Comparison of ENCODE assay signal across 16 cellular contexts in the genomic region with DNA sequence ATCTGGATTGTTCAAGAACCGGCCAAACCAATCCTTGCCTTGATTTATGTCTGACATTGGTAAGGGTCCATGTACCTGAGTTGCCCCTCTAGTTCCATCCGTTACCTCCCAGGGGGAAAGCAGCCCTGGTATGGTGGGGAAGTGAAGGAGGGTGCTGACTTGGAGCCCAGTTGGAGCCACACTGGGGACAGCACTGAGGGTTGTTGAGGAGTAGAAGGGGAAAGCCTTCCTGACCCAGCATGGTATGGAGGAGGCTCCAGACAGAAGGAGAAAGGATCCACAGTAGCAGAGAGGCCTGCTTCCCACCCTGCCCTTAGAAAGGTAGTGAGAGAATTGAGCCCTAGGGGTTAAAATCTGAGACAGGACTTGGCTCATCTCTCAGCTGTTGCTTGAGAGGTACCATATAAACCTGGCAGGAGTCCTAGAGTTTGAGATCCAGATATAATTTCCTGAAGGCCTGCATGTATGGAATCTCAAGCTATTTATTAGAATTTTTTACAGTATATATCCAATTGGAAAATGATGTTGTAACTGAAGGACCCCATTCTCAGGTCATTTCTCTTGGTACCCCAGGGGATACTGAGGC. TPM values are rescaled to one million over a fixed set of nuclear protein-coding genes. Genes with fewer than 3 reads are reported as not detected.
DNase-seq lines count a peak whose midpoint lies in the region; ATAC-seq and TF ChIP-seq lines count a peak whose summit lies in the region.
"Had no signal": no experiment of that assay in that cellular context is flagged by ENCODE, and none has a peak within 500 bp of the region (broad histone marks: within the 10 kb centered on the region; RNA-seq: fewer than 3 reads in every experiment).

No MANE protein-coding gene starts in this region.

- no peak overlapping the region for H3K4me3 ChIP-seq in Panc1 (ENCODE audit: low read depth in 2 of 2, low read length in 2 of 2)
- no peak overlapping the region for H3K4me3 ChIP-seq in lower lobe of right lung
- H3K4me3 ChIP-seq: ascending aorta, SJCRH30, thyroid gland had no signal

- H3K27ac ChIP-seq in Panc1 (ENCODE audit: low read length) = no peak overlapping the region
- peak overlapping the region; percentile 6 for H3K27ac ChIP-seq in angular gyrus (ENCODE audit: low read depth, low read length)
- H3K27ac ChIP-seq in lower lobe of right lung = no peak overlapping the region
- H3K27ac ChIP-seq: 22Rv1, ascending aorta, epithelial cell of prostate, SJCRH30, thyroid gland had no signal

- POLR2A ChIA-PET in Panc1 (lab: Charles Lee) = interaction anchor here (0.5 to 1.9 kb wide), 7 partner anchors 15 to 325 kb away, joined by 3 to 12 read pairs (median 3); partner anchors contain the start of gene PSMC4

- CTCF ChIA-PET in Panc1 (lab: Charles Lee) = interaction anchor here (0.6 to 1.5 kb wide), 5 partner anchors 16 to 278 kb away, joined by 3 to 17 read pairs (median 3); partner anchors contain the start of gene PSMC4

- peaks cover 29% of the 10 kb centered on the region for H3K36me3 Mint-ChIP-seq in T-helper 1 cell treated with Interleukin-12 subunit alpha and Interleukin-12 subunit beta and Interleukin-4 antibody, amounts not matched to agents 30 μg/mL and 1 μg/mL, for 36 hours (ENCODE audit: low read depth)

- BruUV-seq in Panc1 (replicated peaks; lab: Mats Ljungman, UMichigan) = no TSS peak

- peak overlapping the region; percentile 44 for H3K4me3 Mint-ChIP-seq in T-helper 1 cell treated with Interleukin-12 subunit alpha and Interleukin-12 subunit beta and Interleukin-4 antibody, amounts not matched to agents 30 μg/mL and 1 μg/mL, for 36 hours

- no peaks in the 10 kb centered on the region for H3K9me3 ChIP-seq in Panc1 (ENCODE audit: control insufficient read depth, insufficient read depth, low read depth, low read length)
- H3K9me3 ChIP-seq in lower lobe of right lung = no peaks in the 10 kb centered on the region
- H3K9me3 ChIP-seq: ascending aorta, SJCRH30, thyroid gland had no signal

- H3K27ac Mint-ChIP-seq in T-helper 1 cell treated with Interleukin-12 subunit alpha and Interleukin-12 subunit beta and Interleukin-4 antibody, amounts not matched to agents 30 μg/mL and 1 μg/mL, for 36 hours = peak overlapping the region; percentile 69

- DNase-seq in T-helper 1 cell (no peak), Panc1 (ENCODE audit: low read depth, low spot score) (no peak), midbrain (lab: John Stamatoyannopoulos, UW) (no peak), lower lobe of right lung (no peak), LoVo (ENCODE audit: low spot score) (no peak)
- peak; percentile 22 for DNase-seq in stimulated activated CD8-positive, alpha-beta memory T cell treated with anti-CD3 and anti-CD28 coated beads, Interleukin-4, amount 100 ng/mL, for 48 hours
- DNase-seq: GOT3, NCI-H1694, NCI-H446 treated with DMSO at 0.1 percent for 48 hours, SJCRH30, thyroid gland had no signal

- TF ChIP-seq CTCF in Panc1 (IDR thresholded peaks at IDR 0.05) (no peak), lower lobe of right lung (IDR thresholded peaks at IDR 0.05) (no peak)

- no peaks in the 10 kb centered on the region for H3K36me3 ChIP-seq in Panc1 (ENCODE audit: control insufficient read depth, insufficient read depth, low read length)
- H3K36me3 ChIP-seq in lower lobe of right lung = no peaks in the 10 kb centered on the region
- H3K36me3 ChIP-seq: ascending aorta, SJCRH30, thyroid gland had no signal

- peaks cover 41% of the 10 kb centered on the region for H3K4me1 Mint-ChIP-seq in T-helper 1 cell treated with Interleukin-12 subunit alpha and Interleukin-12 subunit beta and Interleukin-4 antibody, amounts not matched to agents 30 μg/mL and 1 μg/mL, for 36 hours (ENCODE audit: low read depth)

- ATAC-seq in Panc1 = 0 out of 2 replicates have a peak, but pooled peaks have one; percentile 1
- no peak for ATAC-seq in lower lobe of right lung

- H3K4me1 ChIP-seq in Panc1 (ENCODE audit: control insufficient read depth, insufficient read depth, low read length) (no peaks in the 10 kb centered on the region), lower lobe of right lung (peaks cover 14% of the 10 kb centered on the region)
- H3K4me1 ChIP-seq: ascending aorta, SJCRH30, thyroid gland had no signal

- H3K27me3 Mint-ChIP-seq in T-helper 1 cell treated with Interleukin-12 subunit alpha and Interleukin-12 subunit beta and Interleukin-4 antibody, amounts not matched to agents 30 μg/mL and 1 μg/mL, for 36 hours (ENCODE audit: low read depth) = no peaks in the 10 kb centered on the region

- in situ Hi-C loops in Panc1 (cut with HindIII; ENCODE audit: low pct_unique_long_range_greater_than_20kb, low sequenced_read_pairs) = no loop called here

- H3K27me3 ChIP-seq in Panc1 (ENCODE audit: control insufficient read depth, insufficient read depth, low read length) = no peaks in the 10 kb centered on the region
- H3K27me3 ChIP-seq in lower lobe of right lung (ENCODE audit: low read depth) = peaks cover 6% of the 10 kb centered on the region
- H3K27me3 ChIP-seq: ascending aorta, SJCRH30, thyroid gland had no signal

- peaks cover 6% of the 10 kb centered on the region for H3K9me3 Mint-ChIP-seq in T-helper 1 cell treated with Interleukin-12 subunit alpha and Interleukin-12 subunit beta and Interleukin-4 antibody, amounts not matched to agents 30 μg/mL and 1 μg/mL, for 36 hours

- intact Hi-C loops in Panc1 (cut with micrococcal nuclease; ENCODE audit: unreplicated experiment) = no loop called here
- intact Hi-C loops in lower lobe of right lung (cut with DNase I) = no loop called here

RNA-seq across cellular contexts. Expression of gene FCGBP, which starts 16.7 kb away (rescaled TPM):
- total RNA-seq in Panc1 (2021; ENCODE audit: unreplicated experiment) (6.4 TPM), lower lobe of right lung (95.3 TPM)
- 6.9 TPM for polyA plus RNA-seq in Panc1 (2012; ENCODE audit: insufficient read length)

RNA-seq across cellular contexts. Expression of gene PSMC4, which starts 19.8 kb away (rescaled TPM):
- 2,386 TPM for total RNA-seq in Panc1 (2021; ENCODE audit: unreplicated experiment)
- 3,964 TPM for polyA plus RNA-seq in Panc1 (2012; ENCODE audit: insufficient read length)
- total RNA-seq in lower lobe of right lung = 57.3 TPM

RNA-seq across cellular contexts. Expression of gene ZNF546, which starts 45.7 kb away (rescaled TPM):
- 68.4 TPM for total RNA-seq in Panc1 (2021; ENCODE audit: unreplicated experiment)
- 17.2 TPM for polyA plus RNA-seq in Panc1 (2012; ENCODE audit: insufficient read length)
- total RNA-seq in lower lobe of right lung = 7.4 TPM

Comparison
In these comparisons a context has a peak if more than half of its experiments do, and no peak if none do; other contexts are left out.
1. RNA of gene FCGBP, which starts 16.7 kb away (total RNA-seq): 95.3 TPM in lower lobe of right lung (single experiment); 6.4 TPM in Panc1 (single experiment); every median in the first group is over 10 times any median in the second.
2. RNA of gene PSMC4, which starts 19.8 kb away (total RNA-seq): 2,386 TPM in Panc1 (single experiment); 57.3 TPM in lower lobe of right lung (single experiment); every median in the first group is over 10 times any median in the second.